ENCODE assay signal across 1 cellular context in genomic region chr19:47485210-47485609, GRCh38.
TF ChIP-seq lines count a peak whose summit lies in the region.

No MANE protein-coding gene starts in this region.

TF ChIP-seq in GM12878, 131 proteins besides CTCF, POLR2A, EP300 and RAD21 (continued from another document):
- TF ChIP-seq TAF1 (IDR thresholded peaks at IDR 0.05; ENCODE audit: borderline replicate concordance, low read depth, low read length) (0 out of 2 replicates have a peak, but pooled peaks have one; percentile 31), SRF (IDR thresholded peaks at IDR 0.05; ENCODE audit: low read depth in 2 of 2, low read length in 2 of 2) (peak in 1 of 2 experiments; percentile 70; a peak in 1 of 4 replicates), CHD2 (IDR thresholded peaks at IDR 0.05; ENCODE audit: borderline replicate concordance, low read depth, low read length) (no peak)
TF ChIP-seq in GM12878: peak in this region for 3.
